Comparison of ENCODE assay signal across 17 cellular contexts in the genomic region with DNA sequence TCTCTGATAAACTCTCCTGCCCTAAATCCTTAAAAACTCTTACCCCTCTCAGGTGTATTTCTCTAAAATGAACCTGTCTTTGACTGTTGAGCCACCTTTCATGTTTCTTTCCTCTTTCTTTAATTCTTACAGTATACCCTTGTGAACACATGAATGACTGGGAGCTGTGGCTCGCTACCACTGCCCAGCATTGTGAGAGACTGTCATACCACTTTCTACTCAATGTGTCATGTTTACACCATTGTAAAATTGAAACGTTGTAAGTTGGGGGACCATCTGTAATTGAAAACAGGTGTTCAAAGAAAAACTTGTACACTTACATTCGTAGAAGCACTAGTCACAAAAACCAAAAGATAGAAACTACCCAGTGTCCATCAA.
DNase-seq lines count a peak whose midpoint lies in the region; ATAC-seq and TF ChIP-seq lines count a peak whose summit lies in the region.
"Had no signal": no experiment of that assay in that cellular context is flagged by ENCODE, and none has a peak within 500 bp of the region (broad histone marks: within the 10 kb centered on the region; RNA-seq: fewer than 3 reads in every experiment).

No MANE protein-coding gene starts in this region.

- ATAC-seq in T-cell (replicated peaks in 1 of 4) (no peak), GM19452 (IDR thresholded peaks at IDR 0.05; ENCODE audit: unreplicated experiment) (no peak)

- peak overlapping the region; percentile 60 for H3K4me2 ChIP-seq in hepatocyte
- no peak overlapping the region for H3K4me2 ChIP-seq in GM23248 (ENCODE audit: unreplicated experiment)

- intact Hi-C loops in Calu3 (cut with micrococcal nuclease; ENCODE audit: unreplicated experiment) = no loop called here

- in situ Hi-C loops in GM23248 (cut with MboI) = no loop called here

- H3K36me3 ChIP-seq in hepatocyte (replicated peaks; ENCODE audit: insufficient read depth, low read depth) (no peaks in the 10 kb centered on the region), GM23248 (ENCODE audit: low read depth) (no peaks in the 10 kb centered on the region)
- H3K36me3 ChIP-seq: colonic mucosa, MG63 had no signal

- no peak overlapping the region for H3K9ac ChIP-seq in GM23248

- H3K79me2 ChIP-seq in hepatocyte (no peaks in the 10 kb centered on the region), GM23248 (ENCODE audit: insufficient read depth) (no peaks in the 10 kb centered on the region)

- H3K4me1 ChIP-seq in hepatocyte (ENCODE audit: insufficient read depth) (no peaks in the 10 kb centered on the region), GM23248 (ENCODE audit: insufficient read depth) (no peaks in the 10 kb centered on the region)
- H3K4me1 ChIP-seq: colonic mucosa had no signal

- TF ChIP-seq CTCF in Calu3 (IDR thresholded peaks at IDR 0.05; ENCODE audit: unreplicated experiment) = no peak
- TF ChIP-seq CTCF in hepatocyte (IDR thresholded peaks at IDR 0.05; ENCODE audit: poor library complexity) = no peak

- peaks cover 6% of the 10 kb centered on the region for H3K4me1 Mint-ChIP-seq in T-helper 2 cell treated with Interferon-gamma antibody and Interleukin-4, amounts not matched to agents 5 μg/mL and 100 μg/mL, for 36 hours (ENCODE audit: low read depth)
- H3K4me1 Mint-ChIP-seq in Calu3 (ENCODE audit: low read depth, unreplicated experiment) (no peaks in the 10 kb centered on the region), T-cell (peaks cover 0 to 7% (median 7%) of the 10 kb centered on the region in 3 donors)

- peak overlapping the region; percentile 81 for H3K4me3 Mint-ChIP-seq in T-helper 2 cell treated with Interferon-gamma antibody and Interleukin-4, amounts not matched to agents 5 μg/mL and 100 μg/mL, for 36 hours
- peak overlapping the region; percentile 46 for H3K4me3 Mint-ChIP-seq in Calu3 (ENCODE audit: low read depth, unreplicated experiment)
- H3K4me3 Mint-ChIP-seq in T-cell = peak overlapping the region; percentile 69 to 79 (median 72)

- H3K9me2 ChIP-seq in hepatocyte (replicated peaks; ENCODE audit: insufficient read depth) = no peaks in the 10 kb centered on the region
- no peaks in the 10 kb centered on the region for H3K9me2 ChIP-seq in GM23248 (ENCODE audit: insufficient read depth)

- no peak overlapping the region for H2AFZ ChIP-seq in hepatocyte
- no peak overlapping the region for H2AFZ ChIP-seq in GM23248

- no peak overlapping the region for H3K27ac Mint-ChIP-seq in T-helper 2 cell treated with Interferon-gamma antibody and Interleukin-4, amounts not matched to agents 5 μg/mL and 100 μg/mL, for 36 hours
- H3K27ac Mint-ChIP-seq in Calu3 (ENCODE audit: unreplicated experiment) (no peak overlapping the region), T-cell (no peak overlapping the region)

- H3K9me3 ChIP-seq in hepatocyte (ENCODE audit: low read depth) = peaks cover 7% of the 10 kb centered on the region
- H3K9me3 ChIP-seq in GM23248 (ENCODE audit: low read depth) = no peaks in the 10 kb centered on the region
- H3K9me3 ChIP-seq: colonic mucosa, MG63 had no signal

- H3F3A ChIP-seq in GM23248 (ENCODE audit: insufficient read depth) = no peaks in the 10 kb centered on the region

- no peaks in the 10 kb centered on the region for H3K27me3 ChIP-seq in hepatocyte
- no peaks in the 10 kb centered on the region for H3K27me3 ChIP-seq in GM23248 (replicated peaks; ENCODE audit: insufficient read depth)
- H3K27me3 ChIP-seq: colonic mucosa, MG63 had no signal

- H3K9me3 Mint-ChIP-seq in T-helper 2 cell treated with Interferon-gamma antibody and Interleukin-4, amounts not matched to agents 5 μg/mL and 100 μg/mL, for 36 hours = no peaks in the 10 kb centered on the region
- H3K9me3 Mint-ChIP-seq in Calu3 (ENCODE audit: low read depth, unreplicated experiment) (no peaks in the 10 kb centered on the region), T-cell (no peaks in the 10 kb centered on the region)

- 52% methylated on average over 3 of the region's 3 CpGs for WGBS in hepatocyte (ENCODE audit: low lambda C conversion rate, missing lambda C conversion rate)
- WGBS in GM23248 (ENCODE audit: low coverage in 1 of 2, low lambda C conversion rate in 2 of 2, missing lambda C conversion rate in 2 of 2), 2 experiments = 25 to 29% methylated on average over 3 of the region's 3 CpGs

- no peak for DNase-seq in T-helper 2 cell treated with Interferon-gamma antibody and Interleukin-4, amounts not matched to agents 5 μg/mL and 100 μg/mL, for 36 hours (ENCODE audit: low spot score)
- DNase-seq in T-helper 2 cell = no peak
- DNase-seq in Calu3 = no peak
- DNase-seq in T-cell = no peak
- no peak for DNase-seq in hepatocyte (ENCODE audit: low spot score)
- no peak for DNase-seq in AG20443 (ENCODE audit: low spot score)
- no peak for DNase-seq in GM23248
- DNase-seq: 8988T; activated CD4-positive, alpha-beta T cell treated with anti-CD3 and anti-CD28 coated beads, Interleukin-2, amount 50 U/mL, for 4 hours; colonic mucosa; MG63; NCI-H187; occipital lobe; SHP77 treated with DMSO at 0.1 percent for 48 hours; T-helper 9 cell had no signal

- no peaks in the 10 kb centered on the region for H4K20me1 ChIP-seq in hepatocyte (ENCODE audit: insufficient read depth, poor library complexity, severe bottlenecking)
- H4K20me1 ChIP-seq in GM23248 (ENCODE audit: insufficient read depth) = no peaks in the 10 kb centered on the region

- CTCF ChIA-PET in Calu3 (lab: Charles Lee) (interaction anchor here (0.7 kb wide), 1 partner anchor 46 kb away, joined by 3 read pairs; no protein-coding TSS in a partner anchor), T-cell (lab: Charles Lee) (no interaction called here)

- BruUV-seq in Calu3 (replicated peaks; lab: Mats Ljungman, UMichigan) = no TSS peak

- H3K4me3 ChIP-seq in hepatocyte = peak overlapping the region; percentile 5
- no peak overlapping the region for H3K4me3 ChIP-seq in GM23248
- H3K4me3 ChIP-seq: colonic mucosa, MG63 had no signal

- no peaks in the 10 kb centered on the region for H3K27me3 Mint-ChIP-seq in T-helper 2 cell treated with Interferon-gamma antibody and Interleukin-4, amounts not matched to agents 5 μg/mL and 100 μg/mL, for 36 hours (ENCODE audit: low read depth)
- no peaks in the 10 kb centered on the region for H3K27me3 Mint-ChIP-seq in Calu3 (ENCODE audit: unreplicated experiment)
- peaks cover 0 to 4% of the 10 kb centered on the region in 2 donors for H3K27me3 Mint-ChIP-seq in T-cell

- POLR2A ChIA-PET in T-cell (lab: Charles Lee) = no interaction called here

- no peak overlapping the region for H3K27ac ChIP-seq in hepatocyte
- H3K27ac ChIP-seq in GM23248 = no peak overlapping the region
- H3K27ac ChIP-seq: colonic mucosa had no signal

- H3K36me3 Mint-ChIP-seq in T-helper 2 cell treated with Interferon-gamma antibody and Interleukin-4, amounts not matched to agents 5 μg/mL and 100 μg/mL, for 36 hours (ENCODE audit: low read depth) = no peaks in the 10 kb centered on the region
- no peaks in the 10 kb centered on the region for H3K36me3 Mint-ChIP-seq in Calu3 (ENCODE audit: insufficient read depth, unreplicated experiment)
- H3K36me3 Mint-ChIP-seq in T-cell = no peaks in the 10 kb centered on the region
- H3K36me3 Mint-ChIP-seq: CD4-positive, CD25-positive, alpha-beta regulatory T cell had no signal
